Comparison of ENCODE assay signal across 8 cellular contexts in genomic region chr5:109688999-109689739, GRCh38. TPM values are rescaled to one million over a fixed set of nuclear protein-coding genes. Genes with fewer than 3 reads are reported as not detected.
DNase-seq lines count a peak whose midpoint lies in the region; ATAC-seq, FAIRE-seq and TF ChIP-seq lines count a peak whose summit lies in the region.

No MANE protein-coding gene starts in this region.

- H3K27ac ChIP-seq in H1 (ENCODE audit: low read depth, low read length) (peak overlapping the region; percentile 75; the same call in 1 of the 2 replicates), mesodermal cell (ENCODE audit: low read depth, low read length, severe bottlenecking) (peak overlapping the region; percentile 88)

- H3K4me1 Mint-ChIP-seq in Caco-2 (ENCODE audit: low read depth, unreplicated experiment) = peaks cover 15% of the 10 kb centered on the region
- H3K4me1 Mint-ChIP-seq in activated CD8-positive, alpha-beta memory T cell treated with anti-CD3 and anti-CD28 coated beads, Interleukin-2, amount 10 ng/mL, durations not matched to agents 7 days and 5 days = peaks cover 42% of the 10 kb centered on the region

- H3K9me3 Mint-ChIP-seq in Caco-2 (ENCODE audit: unreplicated experiment) = no peaks in the 10 kb centered on the region
- no peaks in the 10 kb centered on the region for H3K9me3 Mint-ChIP-seq in activated CD8-positive, alpha-beta memory T cell treated with anti-CD3 and anti-CD28 coated beads, Interleukin-2, amount 10 ng/mL, durations not matched to agents 7 days and 5 days (ENCODE audit: low read depth)

- no peak overlapping the region for H2AK5ac ChIP-seq in H1 (ENCODE audit: low read depth, low read length)

- H3K4me3 ChIP-seq in Caco-2 (ENCODE audit: low read depth, low read length) (peak overlapping the region; percentile 86), H1 (ENCODE audit: extremely low read depth in 1 of 4, insufficient read depth in 2 of 4, low read depth in 3 of 4, low read length in 4 of 4) (peak overlapping the region; percentile 82 to 93 (median 89)), mesodermal cell (ENCODE audit: extremely low read depth, insufficient read depth, low read length, poor library complexity, severe bottlenecking) (peak overlapping the region; percentile 96)

- H4K20me1 ChIP-seq in H1 (replicated peaks in 1 of 2; ENCODE audit: control insufficient read depth in 1 of 2, insufficient read depth in 2 of 2, low read length in 2 of 2) = peaks cover 19 to 24% of the 10 kb centered on the region in 2 experiments

- FAIRE-seq in H1 (lab: Jason Lieb, UNC) = no peak

- peak; percentile 82 to 88 for TF ChIP-seq POLR2A in H1 (IDR thresholded peaks at IDR 0.05; ENCODE audit: control extremely low read depth in 1 of 2, low read depth in 2 of 2, low read length in 2 of 2)

- H3K56ac ChIP-seq in H1 (replicated peaks; ENCODE audit: insufficient read length, low read depth, low read length) = peak overlapping the region; percentile 34

- no peak for TF ChIP-seq CTCF in Caco-2 (IDR thresholded peaks at IDR 0.05; ENCODE audit: insufficient read depth in 1 of 2, low read depth in 1 of 2, low read length in 1 of 2, severe bottlenecking in 1 of 2, unreplicated experiment in 1 of 2)
- no peak for TF ChIP-seq CTCF in GM20000 (IDR thresholded peaks at IDR 0.05; ENCODE audit: extremely low read depth, missing control alignments)
- TF ChIP-seq CTCF in H1 (IDR thresholded peaks at IDR 0.05; ENCODE audit: control extremely low read depth in 1 of 3, insufficient read depth in 1 of 3, low read depth in 1 of 3, low read length in 3 of 3) = peak in 1 of 3 experiments; percentile 10; a peak in 1 of 4 replicates

- no peak overlapping the region for H2BK120ac ChIP-seq in H1 (replicated peaks; ENCODE audit: low read depth, low read length)

- no peak overlapping the region for H4K91ac ChIP-seq in H1 (replicated peaks; ENCODE audit: insufficient read length, low read length)

- peak overlapping the region; percentile 95 for H4K5ac ChIP-seq in H1 (ENCODE audit: insufficient read length, low read depth, low read length)

- intact Hi-C loops in Caco-2 (cut with micrococcal nuclease; ENCODE audit: unreplicated experiment) = loop anchor here (1.0 to 10.0 kb wide), 10 partner anchors 30 to 1208 kb away; partner anchors contain the start of gene FER

- H3K79me2 ChIP-seq in H1 (ENCODE audit: control insufficient read depth in 1 of 2, insufficient read depth in 2 of 2, low read length in 2 of 2) = peaks cover 18 to 39% of the 10 kb centered on the region in 2 experiments

- H3K23me2 ChIP-seq in H1 (ENCODE audit: low read depth, low read length) = no peaks in the 10 kb centered on the region; the same call in 1 of the 2 replicates

- peak overlapping the region; percentile 45; the same call in 1 of the 2 replicates for H2AFZ ChIP-seq in H1 (ENCODE audit: low read length)

- no peaks in the 10 kb centered on the region for H3K9me3 ChIP-seq in Caco-2
- peaks cover 0 to 3% of the 10 kb centered on the region in 2 experiments; a peak in 1 of 4 replicates for H3K9me3 ChIP-seq in H1 (ENCODE audit: insufficient read depth in 2 of 2, low read depth in 1 of 2, low read length in 1 of 2)
- H3K9me3 ChIP-seq in mesodermal cell (ENCODE audit: control insufficient read depth, low read length) = peaks cover 11% of the 10 kb centered on the region

- peak overlapping the region; percentile 86 for H3K18ac ChIP-seq in H1 (ENCODE audit: extremely low read depth, low read length)

- CTCF ChIA-PET in Caco-2 (lab: Charles Lee) (interaction anchor here (0.5 to 1.4 kb wide), 8 partner anchors 19 to 1842 kb away, joined by 3 to 4 read pairs (median 3); partner anchors contain the start of gene PJA2), H1 (lab: Charles Lee; ENCODE audit: partially characterized antibody) (interaction anchor here (0.7 to 4.6 kb wide), 38 partner anchors 9 to 1237 kb away, joined by 3 to 37 read pairs (median 4); no protein-coding TSS in a partner anchor)
- CTCF ChIA-PET in activated CD8-positive, alpha-beta memory T cell treated with anti-CD3 and anti-CD28 coated beads, Interleukin-2, amount 10 ng/mL, durations not matched to agents 7 days and 5 days (lab: Charles Lee) = interaction anchor here (0.7 to 1.6 kb wide), 5 partner anchors 9 to 1040 kb away, joined by 3 to 4 read pairs (median 4); no protein-coding TSS in a partner anchor

- no peaks in the 10 kb centered on the region for H3K27me3 Mint-ChIP-seq in Caco-2 (ENCODE audit: insufficient read depth, unreplicated experiment)
- no peaks in the 10 kb centered on the region for H3K27me3 Mint-ChIP-seq in activated CD8-positive, alpha-beta memory T cell treated with anti-CD3 and anti-CD28 coated beads, Interleukin-2, amount 10 ng/mL, durations not matched to agents 7 days and 5 days

- BruUV-seq in Caco-2 (replicated peaks; lab: Mats Ljungman, UMichigan) = no TSS peak

- H2BK20ac ChIP-seq in H1 (ENCODE audit: low read length) = no peak overlapping the region

- H3K4me2 ChIP-seq in H1 (ENCODE audit: insufficient read depth in 1 of 2, low read depth in 2 of 2, low read length in 2 of 2) = peak overlapping the region; percentile 81 to 84

- TF ChIP-seq RAD21 in H1 (IDR thresholded peaks at IDR 0.05 in 1 of 2, conservative IDR thresholded peaks at IDR 0.05 in 1 of 2; ENCODE audit: low read depth in 2 of 2, low read length in 2 of 2) = peak in 1 of 2 experiments; percentile 32; a peak in 2 of 4 replicates

- no peak overlapping the region for H3K14ac ChIP-seq in H1 (ENCODE audit: insufficient read length)

- H2BK5ac ChIP-seq in H1 (ENCODE audit: low read depth, low read length) = peak overlapping the region; percentile 95

- H3K23ac ChIP-seq in H1 (ENCODE audit: insufficient read length) = no peak overlapping the region

- no peak for TF ChIP-seq EP300 in H1 (IDR thresholded peaks at IDR 0.05; ENCODE audit: borderline replicate concordance in 1 of 2, low read depth in 2 of 2, low read length in 2 of 2)

- peak overlapping the region; percentile 68 to 82 (median 74) for H3K9ac ChIP-seq in H1 (replicated peaks in 1 of 4; ENCODE audit: extremely low read depth in 1 of 4, low read depth in 3 of 4, low read length in 3 of 4)

- 4% methylated on average over 23 of the region's 68 CpGs; no CpG with 5 or more reads in 1 of the 2 experiments for WGBS in H1 (ENCODE audit: extremely low coverage in 1 of 2, insufficient coverage in 1 of 2, insufficient read length in 1 of 2, insufficient replicate concordance in 2 of 2, low coverage in 1 of 2, low lambda C conversion rate in 2 of 2, missing lambda C conversion rate in 1 of 2), 2 experiments
- WGBS in mesodermal cell (ENCODE audit: insufficient coverage in 2 of 2), 2 experiments = 1 to 5% methylated on average over 26 to 30 of the region's 68 CpGs

- H3K4me1 ChIP-seq in Caco-2 = 0 out of 2 replicates have a peak, but pooled peaks cover 6% of the 10 kb centered on the region
- H3K4me1 ChIP-seq in H1 (replicated peaks in 1 of 4; ENCODE audit: control insufficient read depth in 3 of 4, insufficient read depth in 4 of 4, low read length in 3 of 4) = peaks cover 2 to 12% (median 8%) of the 10 kb centered on the region in 4 experiments; a peak in 4 of 7 replicates
- H3K4me1 ChIP-seq in mesodermal cell (ENCODE audit: control insufficient read depth, insufficient read depth, low read length, poor library complexity, severe bottlenecking) = peaks cover 4% of the 10 kb centered on the region

- H2BK15ac ChIP-seq in H1 (ENCODE audit: low read length) = no peak overlapping the region

- H4K8ac ChIP-seq in H1 (ENCODE audit: extremely low read depth, insufficient read depth, low read length) = peak overlapping the region; percentile 96

- no peaks in the 10 kb centered on the region for H3K36me3 ChIP-seq in Caco-2 (ENCODE audit: control insufficient read depth, insufficient read depth, low read length)
- 0 out of 8 replicates have a peak, but pooled peaks cover 0 to 2% (median 0%) of the 10 kb centered on the region in 4 experiments for H3K36me3 ChIP-seq in H1 (ENCODE audit: control insufficient read depth in 2 of 4, insufficient read depth in 4 of 4, low read length in 3 of 4)
- H3K36me3 ChIP-seq in mesodermal cell (ENCODE audit: control insufficient read depth, insufficient read depth, low read length) = no peaks in the 10 kb centered on the region

- peak overlapping the region; percentile 71 for H3K4ac ChIP-seq in H1 (replicated peaks; ENCODE audit: insufficient read length, low read depth, low read length)

- H3K79me1 ChIP-seq in H1 (ENCODE audit: low read depth, low read length) = no peaks in the 10 kb centered on the region; the same call in 1 of the 2 replicates

- peak; percentile 82 for ATAC-seq in activated CD8-positive, alpha-beta memory T cell treated with anti-CD3 and anti-CD28 coated beads, Interleukin-2, amount 10 ng/mL, durations not matched to agents 7 days and 5 days

- POLR2A ChIA-PET in Caco-2 (lab: Charles Lee) (interaction anchor here (0.6 to 1.1 kb wide), 5 partner anchors 18 to 1083 kb away, joined by 3 to 6 read pairs (median 4); no protein-coding TSS in a partner anchor), H1 (lab: Charles Lee; ENCODE audit: partially characterized antibody) (interaction anchor here (0.7 to 2.5 kb wide), 11 partner anchors 10 to 1125 kb away, joined by 3 to 12 read pairs (median 4); partner anchors contain the start of gene PJA2)

- H3K27ac Mint-ChIP-seq in Caco-2 (ENCODE audit: unreplicated experiment) = peak overlapping the region; percentile 98
- peak overlapping the region; percentile 95 for H3K27ac Mint-ChIP-seq in activated CD8-positive, alpha-beta memory T cell treated with anti-CD3 and anti-CD28 coated beads, Interleukin-2, amount 10 ng/mL, durations not matched to agents 7 days and 5 days

- H3K27me3 ChIP-seq in Caco-2 (replicated peaks; ENCODE audit: control insufficient read depth, insufficient read depth, low read length) (no peaks in the 10 kb centered on the region), H1 (replicated peaks in 1 of 4; ENCODE audit: control insufficient read depth in 3 of 4, extremely low read depth in 1 of 4, insufficient read depth in 3 of 4, low read length in 3 of 4) (no peaks in the 10 kb centered on the region)

- H3K36me3 Mint-ChIP-seq in Caco-2 (ENCODE audit: insufficient read depth, unreplicated experiment) = peaks cover 9% of the 10 kb centered on the region
- H3K36me3 Mint-ChIP-seq in activated CD8-positive, alpha-beta memory T cell treated with anti-CD3 and anti-CD28 coated beads, Interleukin-2, amount 10 ng/mL, durations not matched to agents 7 days and 5 days = peaks cover 4% of the 10 kb centered on the region

- H3K4me3 Mint-ChIP-seq in Caco-2 (ENCODE audit: unreplicated experiment) = peak overlapping the region; percentile 94
- H3K4me3 Mint-ChIP-seq in activated CD8-positive, alpha-beta memory T cell treated with anti-CD3 and anti-CD28 coated beads, Interleukin-2, amount 10 ng/mL, durations not matched to agents 7 days and 5 days = peak overlapping the region; percentile 96

- H2BK12ac ChIP-seq in H1 (ENCODE audit: low read depth, low read length) = peak overlapping the region; percentile 85

- DNase-seq in Caco-2 (peak; percentile 89 to 92), GM20000 (ENCODE audit: low spot score) (peak; percentile 94), HS-5 (ENCODE audit: low read depth) (peak; percentile 53), NOMO-1 treated with DMSO at 0.1 percent for 48 hours (lab: John Stamatoyannopoulos, UW; ENCODE audit: unreplicated experiment) (peak; percentile 91), H1 (ENCODE audit: low read depth in 1 of 2, low spot score in 2 of 2) (peak; percentile 69 to 83)
- peak; percentile 82 for DNase-seq in activated CD8-positive, alpha-beta memory T cell treated with anti-CD3 and anti-CD28 coated beads, Interleukin-2, amount 10 ng/mL, durations not matched to agents 7 days and 5 days
- DNase-seq in stimulated activated CD8-positive, alpha-beta memory T cell treated with anti-CD3 and anti-CD28 coated beads, Interleukin-15, amount 100 ng/mL, for 48 hours (ENCODE audit: low read depth in 2 of 2) = peak; percentile 62 to 75

RNA-seq across cellular contexts. Expression of gene MAN2A1, which starts 0.6 kb away (rescaled TPM):
- total RNA-seq in Caco-2 (2022) = 57.3 and 57.7 TPM in 2 replicates
- total RNA-seq in activated CD8-positive, alpha-beta memory T cell treated with anti-CD3 and anti-CD28 coated beads, Interleukin-2, amount 10 ng/mL, durations not matched to agents 7 days and 5 days = 10 to 100 TPM; 27.2 to 28.4 TPM
- total RNA-seq in H1 (2021; fragmentation: NEBNext Ultra II Directional; extraction: Animal tissue kit (Norgen Biotek cat#: 25700)) = 98.5 and 102 TPM in 2 replicates
- 20.1 and 29.1 TPM in 2 replicates for polyA plus RNA-seq in H1 (2011; rRNA removed)
- polyA plus RNA-seq in H1 (2011; cell fraction: cytosol; rRNA removed) = 35.0 TPM
- polyA plus RNA-seq in H1 (2011; cell fraction: nucleus; rRNA removed) = 28.9 TPM
- 29.2 to 52.7 TPM (median 36.2 TPM) in 4 replicates for polyA plus RNA-seq in H1 (2012, experiment 1 of 2)
- 3.3 TPM for polyA plus RNA-seq in H1 (2012, experiment 2 of 2)
- 92.3 TPM for polyA plus RNA-seq in H1 (2013, experiment 1 of 2)
- polyA plus RNA-seq in H1 (2013, experiment 2 of 2) = 83.3 TPM
- polyA minus RNA-seq in H1 (2011; rRNA and poly(A)+ RNA removed) = 120 and 166 TPM in 2 replicates
- polyA minus RNA-seq in H1 (2011; cell fraction: cytosol; rRNA and poly(A)+ RNA removed) = 68.3 TPM
- polyA minus RNA-seq in H1 (2011; cell fraction: nucleus; rRNA and poly(A)+ RNA removed) = 160 TPM
- 146 TPM for polyA plus RNA-seq in mesodermal cell (2013, experiment 1 of 2)
- polyA plus RNA-seq in mesodermal cell (2013, experiment 2 of 2) = 157 TPM

Comparison
In these comparisons a context has a peak if more than half of its experiments do, and no peak if none do; other contexts are left out.
1. Peak in every context shown above with its lines: DNase-seq, ATAC-seq, H3K4me3 ChIP-seq and H3K27ac ChIP-seq.